In the genomic region with DNA sequence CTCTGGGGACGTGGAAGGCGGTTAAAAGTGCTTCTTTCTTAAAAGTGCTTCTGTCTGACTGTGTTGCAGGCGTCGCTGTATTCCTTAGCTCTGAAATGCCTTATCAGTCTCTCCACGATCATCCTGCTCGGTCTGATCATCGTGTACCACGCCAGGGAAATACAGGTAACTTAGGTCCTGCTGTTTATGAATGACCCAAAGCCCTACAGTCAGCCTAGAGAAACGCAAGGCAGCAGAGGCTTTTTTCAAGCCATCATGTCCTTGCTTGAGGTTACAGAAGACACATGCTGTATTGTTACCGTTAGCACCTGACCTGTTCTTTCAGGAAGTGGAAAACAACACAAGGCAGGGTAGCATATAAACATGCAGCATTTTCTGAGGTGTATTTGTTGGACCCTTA, we compare ENCODE assay signal across 11 cellular contexts. TPM values are rescaled to one million over a fixed set of nuclear protein-coding genes. Genes with fewer than 3 reads are reported as not detected.
DNase-seq lines count a peak whose midpoint lies in the region; ATAC-seq and TF ChIP-seq lines count a peak whose summit lies in the region.
"Had no signal": no experiment of that assay in that cellular context is flagged by ENCODE, and none has a peak within 500 bp of the region (broad histone marks: within the 10 kb centered on the region; RNA-seq: fewer than 3 reads in every experiment).

No MANE protein-coding gene starts in this region.

- H3K9me3 ChIP-seq in MM.1S (replicated peaks; ENCODE audit: insufficient read depth, low read length) (no peaks in the 10 kb centered on the region), trophoblast cell (ENCODE audit: insufficient read depth, low read depth, low read length) (no peaks in the 10 kb centered on the region)
- H3K9me3 ChIP-seq: tibial nerve had no signal

- no peak overlapping the region for H3K18ac ChIP-seq in trophoblast cell (ENCODE audit: low read length)

- H2BK120ac ChIP-seq in trophoblast cell (ENCODE audit: insufficient read depth, low read length, poor library complexity), result no peak overlapping the region

- no peak overlapping the region for H4K8ac ChIP-seq in trophoblast cell (ENCODE audit: low read depth, low read length)

- no peak overlapping the region for H3K27ac ChIP-seq in MM.1S (ENCODE audit: low read length)
- no peak overlapping the region for H3K27ac ChIP-seq in trophoblast cell (ENCODE audit: low read depth, low read length)
- H3K27ac ChIP-seq: tibial nerve had no signal

- H3K9ac ChIP-seq in MM.1S (ENCODE audit: low read length), result no peak overlapping the region
- H3K9ac ChIP-seq in trophoblast cell (ENCODE audit: low read length), result no peak overlapping the region

- peak; percentile 33 for DNase-seq in DMS 273 (lab: John Stamatoyannopoulos, UW; ENCODE audit: unreplicated experiment)
- DNase-seq in DMS 273 treated with DMSO at 0.1 percent for 48 hours (lab: John Stamatoyannopoulos, UW), result no peak
- no peak for DNase-seq in MM.1S
- DNase-seq in fibroblast of the aortic adventitia (ENCODE audit: low read depth), result peak; percentile 0
- no peak for DNase-seq in trophoblast cell
- no peak for DNase-seq in stimulated activated CD4-positive, alpha-beta T cell treated with anti-CD3 and anti-CD28 coated beads, Interleukin-4, amount 100 ng/mL, for 4 hours
- no peak for DNase-seq in activated CD8-positive, alpha-beta memory T cell treated with anti-CD3 and anti-CD28 coated beads, Interleukin-2, amount 50 U/mL, for 4 hours
- DNase-seq: activated gamma-delta T cell treated with Interleukin-2 at 50 U/mL for 16 hours had no signal

- no peak overlapping the region for H3K4me3 ChIP-seq in MM.1S (ENCODE audit: low read length)
- H3K4me3 ChIP-seq in fibroblast of the aortic adventitia (ENCODE audit: low read depth, low read length), result no peak overlapping the region
- no peak overlapping the region for H3K4me3 ChIP-seq in trophoblast cell (ENCODE audit: low read depth, low read length)

- no peak overlapping the region for H3K4ac ChIP-seq in trophoblast cell (ENCODE audit: low read depth, low read length)

- no peak overlapping the region for H2BK12ac ChIP-seq in trophoblast cell (ENCODE audit: low read length)

- TF ChIP-seq CTCF in MM.1S (IDR thresholded peaks at IDR 0.05; ENCODE audit: low read length) (no peak), fibroblast of the aortic adventitia (IDR thresholded peaks at IDR 0.05; ENCODE audit: insufficient read depth, low read length) (no peak)

- H3K79me2 ChIP-seq in MM.1S (ENCODE audit: low read length) (no peaks in the 10 kb centered on the region), trophoblast cell (ENCODE audit: control insufficient read depth, insufficient read depth, low read length, poor library complexity) (no peaks in the 10 kb centered on the region)

- WGBS in trophoblast cell (ENCODE audit: extremely low coverage, insufficient coverage, insufficient read length), result no CpG with 5 or more reads among the region's 10 CpGs

- H3K9me2 ChIP-seq in MM.1S (replicated peaks; ENCODE audit: insufficient read depth, low read length), result no peaks in the 10 kb centered on the region

- no peak overlapping the region for H2BK5ac ChIP-seq in trophoblast cell (ENCODE audit: low read depth, low read length, poor library complexity)

- no peaks in the 10 kb centered on the region for H3K27me3 ChIP-seq in MM.1S (replicated peaks; ENCODE audit: insufficient read depth, low read length)
- H3K27me3 ChIP-seq in trophoblast cell (ENCODE audit: insufficient read depth, low read length), result peaks cover 15% of the 10 kb centered on the region

- no peak overlapping the region for H4K91ac ChIP-seq in trophoblast cell (ENCODE audit: low read depth, low read length)

- H3K4me1 ChIP-seq in MM.1S (ENCODE audit: low read length) (no peaks in the 10 kb centered on the region), trophoblast cell (ENCODE audit: control insufficient read depth in 1 of 2, insufficient read depth in 2 of 2, low read length in 2 of 2) (peaks cover 8 to 11% of the 10 kb centered on the region in 2 experiments)

- no peaks in the 10 kb centered on the region for H3K36me3 ChIP-seq in MM.1S (replicated peaks; ENCODE audit: insufficient read depth, low read length)
- no peaks in the 10 kb centered on the region for H3K36me3 ChIP-seq in trophoblast cell (ENCODE audit: control insufficient read depth in 1 of 2, insufficient read depth in 2 of 2, low read length in 2 of 2)
- H3K36me3 ChIP-seq: tibial nerve had no signal

- no peak overlapping the region for H3K14ac ChIP-seq in trophoblast cell (ENCODE audit: low read length)

- peaks cover 2% of the 10 kb centered on the region for H3K79me1 ChIP-seq in trophoblast cell (ENCODE audit: low read length)

- H3K4me2 ChIP-seq in MM.1S (ENCODE audit: low read depth, low read length), result no peak overlapping the region
- peak overlapping the region; percentile 100 for H3K4me2 ChIP-seq in trophoblast cell (ENCODE audit: low read length)

- H4K20me1 ChIP-seq in MM.1S (ENCODE audit: insufficient read depth, low read length), result no peaks in the 10 kb centered on the region

- H4K12ac ChIP-seq in trophoblast cell (ENCODE audit: low read depth, low read length), result no peak overlapping the region

- H2AFZ ChIP-seq in MM.1S (ENCODE audit: low read length) (peak overlapping the region; percentile 15; the same call in 1 of the 2 replicates), trophoblast cell (ENCODE audit: insufficient read depth, low read length, poor library complexity) (no peak overlapping the region)

- no peak overlapping the region for H3K23ac ChIP-seq in trophoblast cell (ENCODE audit: low read length)

- H2AK5ac ChIP-seq in trophoblast cell (ENCODE audit: low read length), result no peak overlapping the region

- ATAC-seq in HG02571 (IDR thresholded peaks at IDR 0.05; ENCODE audit: unreplicated experiment), result no peak

- peaks cover 9% of the 10 kb centered on the region; the same call in 1 of the 2 replicates for H3F3A ChIP-seq in MM.1S (ENCODE audit: insufficient read depth, low read length)

RNA-seq across cellular contexts. Expression of a gene that starts 2.0 kb away (rescaled TPM):
- not detected in 2 replicates for total RNA-seq in fibroblast of the aortic adventitia (ENCODE audit: low replicate concordance)
- 0.99 and 1.0 TPM in 2 replicates for polyA plus RNA-seq in trophoblast cell (2013)
- total RNA-seq: mononuclear cell had no signal

Comparison
In these comparisons a context has a peak if more than half of its experiments do, and no peak if none do; other contexts are left out.
1. DNase-seq: peak in DMS 273 (single experiment) and fibroblast of the aortic adventitia (single experiment); none in DMS 273 treated with DMSO at 0.1 percent for 48 hours (single experiment), MM.1S (single experiment), trophoblast cell (0 of 2), stimulated activated CD4-positive, alpha-beta T cell treated with anti-CD3 and anti-CD28 coated beads, Interleukin-4, amount 100 ng/mL, for 4 hours (0 of 2) and activated CD8-positive, alpha-beta memory T cell treated with anti-CD3 and anti-CD28 coated beads, Interleukin-2, amount 50 U/mL, for 4 hours (single experiment).